Comparison of ENCODE assay signal across 1 cellular context in the genomic region with DNA sequence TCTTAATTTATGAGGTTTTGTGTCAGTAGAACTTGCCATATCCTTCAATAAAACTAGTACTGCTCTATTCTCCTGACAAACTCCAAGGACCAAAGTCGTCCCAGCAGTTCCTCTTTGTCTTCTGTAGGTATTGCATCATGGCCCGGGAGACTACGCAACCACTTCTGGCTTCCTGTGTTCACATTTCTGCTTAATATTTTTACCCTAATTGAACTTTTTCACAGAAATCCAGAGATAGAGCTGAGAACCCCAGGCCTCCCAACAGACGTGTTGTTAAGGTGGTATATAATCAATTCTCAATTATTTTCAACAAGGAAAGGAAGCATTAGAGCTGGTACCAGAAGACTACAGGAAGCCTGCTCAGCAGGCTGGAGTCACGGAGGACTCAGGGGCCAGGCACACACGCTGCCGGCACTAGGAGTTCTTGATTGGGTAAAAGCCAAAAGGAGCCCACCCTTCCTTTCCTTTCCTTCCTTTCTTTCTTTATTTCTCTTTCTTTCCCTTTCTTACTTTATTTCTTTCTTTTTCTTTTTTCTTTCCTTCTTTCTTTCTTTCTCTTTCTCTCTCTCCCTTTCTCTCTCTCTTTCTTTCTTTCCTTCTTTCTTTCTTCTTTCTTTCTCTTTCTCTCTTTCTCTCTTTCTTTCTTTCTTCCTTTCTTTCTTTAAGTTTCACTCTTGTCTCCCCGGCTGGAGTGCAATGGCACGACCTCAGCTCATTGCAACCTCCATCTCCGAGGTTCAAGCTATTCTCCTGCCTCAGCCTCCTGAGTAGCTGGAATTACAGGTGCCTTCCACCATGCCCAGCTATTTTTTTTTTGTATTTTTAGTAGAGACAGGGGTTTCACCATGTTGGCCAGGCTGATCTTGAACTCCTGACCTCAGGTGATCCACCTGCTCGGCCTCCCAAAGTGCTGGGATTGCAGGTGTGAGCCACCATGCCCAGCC.
TF ChIP-seq lines count a peak whose summit lies in the region.

No MANE protein-coding gene starts in this region.

TF ChIP-seq in K562, 482 proteins besides CTCF, POLR2A, EP300 and RAD21 (continued from another document and continues in another):
- TF ChIP-seq DEAF1 (CRISPR knock-in tag; IDR thresholded peaks at IDR 0.05): no peak
- no peak for TF ChIP-seq HOXB6 (CRISPR knock-in tag; IDR thresholded peaks at IDR 0.05; ENCODE audit: borderline replicate concordance)
- no peak for TF ChIP-seq NCOA4 (IDR thresholded peaks at IDR 0.05; ENCODE audit: partially characterized antibody)
- no peak for TF ChIP-seq FOXK1 (CRISPR knock-in tag; IDR thresholded peaks at IDR 0.05; ENCODE audit: borderline replicate concordance)
- TF ChIP-seq ZBTB8A (IDR thresholded peaks at IDR 0.05; ENCODE audit: partially characterized antibody): no peak
- TF ChIP-seq BCOR (IDR thresholded peaks at IDR 0.05): no peak
- TF ChIP-seq NCOA2 (IDR thresholded peaks at IDR 0.05; ENCODE audit: partially characterized antibody in 2 of 2): no peak
- TF ChIP-seq SMAD4 (CRISPR knock-in tag; conservative IDR thresholded peaks at IDR 0.05): 0 out of 2 replicates have a peak, but pooled peaks have one; percentile 18
- TF ChIP-seq NR1H2 (CRISPR knock-in tag; IDR thresholded peaks at IDR 0.05): no peak
- TF ChIP-seq, protein P1, sequence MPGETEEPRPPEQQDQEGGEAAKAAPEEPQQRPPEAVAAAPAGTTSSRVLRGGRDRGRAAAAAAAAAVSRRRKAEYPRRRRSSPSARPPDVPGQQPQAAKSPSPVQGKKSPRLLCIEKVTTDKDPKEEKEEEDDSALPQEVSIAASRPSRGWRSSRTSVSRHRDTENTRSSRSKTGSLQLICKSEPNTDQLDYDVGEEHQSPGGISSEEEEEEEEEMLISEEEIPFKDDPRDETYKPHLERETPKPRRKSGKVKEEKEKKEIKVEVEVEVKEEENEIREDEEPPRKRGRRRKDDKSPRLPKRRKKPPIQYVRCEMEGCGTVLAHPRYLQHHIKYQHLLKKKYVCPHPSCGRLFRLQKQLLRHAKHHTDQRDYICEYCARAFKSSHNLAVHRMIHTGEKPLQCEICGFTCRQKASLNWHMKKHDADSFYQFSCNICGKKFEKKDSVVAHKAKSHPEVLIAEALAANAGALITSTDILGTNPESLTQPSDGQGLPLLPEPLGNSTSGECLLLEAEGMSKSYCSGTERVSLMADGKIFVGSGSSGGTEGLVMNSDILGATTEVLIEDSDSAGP (CRISPR knock-in tag; IDR thresholded peaks at IDR 0.05): no peak
- no peak for TF ChIP-seq KDM5B (IDR thresholded peaks at IDR 0.05; ENCODE audit: insufficient replicate concordance, low read depth, low read length)
- peak; percentile 42; the same call in 1 of the 2 replicates for TF ChIP-seq L3MBTL2 (IDR thresholded peaks at IDR 0.05)
- no peak for TF ChIP-seq RBBP5 (IDR thresholded peaks at IDR 0.05; ENCODE audit: borderline replicate concordance, insufficient read depth, low read length, poor library complexity, severe bottlenecking)
- TF ChIP-seq MCM5 (IDR thresholded peaks at IDR 0.05; ENCODE audit: low read depth): no peak
- no peak for TF ChIP-seq CREBBP (IDR thresholded peaks at IDR 0.05; ENCODE audit: low read depth, low read length)
- no peak for TF ChIP-seq BRD9 (IDR thresholded peaks at IDR 0.05; ENCODE audit: low read depth, partially characterized antibody)
- no peak for TF ChIP-seq MBD2 (IDR thresholded peaks at IDR 0.05; ENCODE audit: borderline replicate concordance, low read depth)
- no peak for TF ChIP-seq HNRNPH1 (optimal IDR thresholded peaks at IDR 0.05; ENCODE audit: low read depth, low read length)
- TF ChIP-seq MTA1 (IDR thresholded peaks at IDR 0.05; ENCODE audit: borderline replicate concordance): no peak
- TF ChIP-seq ZNF57 (CRISPR knock-in tag; IDR thresholded peaks at IDR 0.05): no peak
- no peak for TF ChIP-seq RBM17 (IDR thresholded peaks at IDR 0.05; ENCODE audit: borderline replicate concordance, low read depth, low read length)
- no peak for TF ChIP-seq ADNP (tag; IDR thresholded peaks at IDR 0.05)
- TF ChIP-seq FOXA3 (CRISPR knock-in tag; conservative IDR thresholded peaks at IDR 0.05 in 1 of 2, IDR thresholded peaks at IDR 0.05 in 1 of 2): no peak
- TF ChIP-seq, protein P2, sequence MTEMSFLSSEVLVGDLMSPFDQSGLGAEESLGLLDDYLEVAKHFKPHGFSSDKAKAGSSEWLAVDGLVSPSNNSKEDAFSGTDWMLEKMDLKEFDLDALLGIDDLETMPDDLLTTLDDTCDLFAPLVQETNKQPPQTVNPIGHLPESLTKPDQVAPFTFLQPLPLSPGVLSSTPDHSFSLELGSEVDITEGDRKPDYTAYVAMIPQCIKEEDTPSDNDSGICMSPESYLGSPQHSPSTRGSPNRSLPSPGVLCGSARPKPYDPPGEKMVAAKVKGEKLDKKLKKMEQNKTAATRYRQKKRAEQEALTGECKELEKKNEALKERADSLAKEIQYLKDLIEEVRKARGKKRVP (CRISPR knock-in tag; IDR thresholded peaks at IDR 0.05): peak; percentile 89
- no peak for TF ChIP-seq NFE2L1 (tag; IDR thresholded peaks at IDR 0.05; ENCODE audit: borderline replicate concordance, low read depth)
- no peak for TF ChIP-seq NUFIP1 (IDR thresholded peaks at IDR 0.05; ENCODE audit: partially characterized antibody)
- TF ChIP-seq, protein P3, sequence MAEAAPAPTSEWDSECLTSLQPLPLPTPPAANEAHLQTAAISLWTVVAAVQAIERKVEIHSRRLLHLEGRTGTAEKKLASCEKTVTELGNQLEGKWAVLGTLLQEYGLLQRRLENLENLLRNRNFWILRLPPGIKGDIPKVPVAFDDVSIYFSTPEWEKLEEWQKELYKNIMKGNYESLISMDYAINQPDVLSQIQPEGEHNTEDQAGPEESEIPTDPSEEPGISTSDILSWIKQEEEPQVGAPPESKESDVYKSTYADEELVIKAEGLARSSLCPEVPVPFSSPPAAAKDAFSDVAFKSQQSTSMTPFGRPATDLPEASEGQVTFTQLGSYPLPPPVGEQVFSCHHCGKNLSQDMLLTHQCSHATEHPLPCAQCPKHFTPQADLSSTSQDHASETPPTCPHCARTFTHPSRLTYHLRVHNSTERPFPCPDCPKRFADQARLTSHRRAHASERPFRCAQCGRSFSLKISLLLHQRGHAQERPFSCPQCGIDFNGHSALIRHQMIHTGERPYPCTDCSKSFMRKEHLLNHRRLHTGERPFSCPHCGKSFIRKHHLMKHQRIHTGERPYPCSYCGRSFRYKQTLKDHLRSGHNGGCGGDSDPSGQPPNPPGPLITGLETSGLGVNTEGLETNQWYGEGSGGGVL (CRISPR knock-in tag; IDR thresholded peaks at IDR 0.05): no peak
- TF ChIP-seq XRCC3 (IDR thresholded peaks at IDR 0.05): no peak
- no peak for TF ChIP-seq ZNF146 (CRISPR knock-in tag; IDR thresholded peaks at IDR 0.05; ENCODE audit: unreplicated experiment)
- TF ChIP-seq ZNF766 (CRISPR knock-in tag; conservative IDR thresholded peaks at IDR 0.05): peak; percentile 71
- no peak for TF ChIP-seq ZNF274 (IDR thresholded peaks at IDR 0.05; ENCODE audit: borderline replicate concordance, low read depth, low read length)
- no peak for TF ChIP-seq SNRNP70 (optimal IDR thresholded peaks at IDR 0.05; ENCODE audit: low read depth, low read length)
- TF ChIP-seq MCM7 (IDR thresholded peaks at IDR 0.05): no peak
- TF ChIP-seq ESRRA (IDR thresholded peaks at IDR 0.05; ENCODE audit: borderline replicate concordance, low read depth): no peak
- TF ChIP-seq TARDBP (IDR thresholded peaks at IDR 0.05): no peak
- no peak for TF ChIP-seq PHF20 (IDR thresholded peaks at IDR 0.05; ENCODE audit: partially characterized antibody)
- TF ChIP-seq RB1 (IDR thresholded peaks at IDR 0.05; ENCODE audit: low read depth): no peak
- TF ChIP-seq, protein P4, sequence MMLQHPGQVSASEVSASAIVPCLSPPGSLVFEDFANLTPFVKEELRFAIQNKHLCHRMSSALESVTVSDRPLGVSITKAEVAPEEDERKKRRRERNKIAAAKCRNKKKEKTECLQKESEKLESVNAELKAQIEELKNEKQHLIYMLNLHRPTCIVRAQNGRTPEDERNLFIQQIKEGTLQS (IDR thresholded peaks at IDR 0.05): peak; percentile 95
- TF ChIP-seq, protein P4 (CRISPR knock-in tag; conservative IDR thresholded peaks at IDR 0.05): peak; percentile 74
- TF ChIP-seq ZNF197 (CRISPR knock-in tag; IDR thresholded peaks at IDR 0.05; ENCODE audit: low read depth): peak; percentile 70; the same call in 1 of the 2 replicates
- no peak for TF ChIP-seq DNMT1 (IDR thresholded peaks at IDR 0.05)
- no peak for TF ChIP-seq RUNX1 (IDR thresholded peaks at IDR 0.05; ENCODE audit: low read depth)
- TF ChIP-seq ZNF780A (CRISPR knock-in tag; IDR thresholded peaks at IDR 0.05): no peak
- TF ChIP-seq TCF7L2 (IDR thresholded peaks at IDR 0.05; ENCODE audit: low read depth, low read length): no peak
- TF ChIP-seq CCAR2 (IDR thresholded peaks at IDR 0.05; ENCODE audit: low read depth, low read length): no peak
- TF ChIP-seq MYBL2 (IDR thresholded peaks at IDR 0.05; ENCODE audit: low read depth): no peak
- no peak for TF ChIP-seq MYBL2 (CRISPR knock-in tag; IDR thresholded peaks at IDR 0.05; ENCODE audit: borderline replicate concordance)
- TF ChIP-seq GABPA (tag; conservative IDR thresholded peaks at IDR 0.05; ENCODE audit: low read depth): peak; percentile 64
- peak; percentile 18; the same call in 1 of the 2 replicates for TF ChIP-seq EP400 (IDR thresholded peaks at IDR 0.05)
- TF ChIP-seq KLF6 (CRISPR knock-in tag; IDR thresholded peaks at IDR 0.05; ENCODE audit: borderline replicate concordance): no peak
- TF ChIP-seq, protein P5, sequence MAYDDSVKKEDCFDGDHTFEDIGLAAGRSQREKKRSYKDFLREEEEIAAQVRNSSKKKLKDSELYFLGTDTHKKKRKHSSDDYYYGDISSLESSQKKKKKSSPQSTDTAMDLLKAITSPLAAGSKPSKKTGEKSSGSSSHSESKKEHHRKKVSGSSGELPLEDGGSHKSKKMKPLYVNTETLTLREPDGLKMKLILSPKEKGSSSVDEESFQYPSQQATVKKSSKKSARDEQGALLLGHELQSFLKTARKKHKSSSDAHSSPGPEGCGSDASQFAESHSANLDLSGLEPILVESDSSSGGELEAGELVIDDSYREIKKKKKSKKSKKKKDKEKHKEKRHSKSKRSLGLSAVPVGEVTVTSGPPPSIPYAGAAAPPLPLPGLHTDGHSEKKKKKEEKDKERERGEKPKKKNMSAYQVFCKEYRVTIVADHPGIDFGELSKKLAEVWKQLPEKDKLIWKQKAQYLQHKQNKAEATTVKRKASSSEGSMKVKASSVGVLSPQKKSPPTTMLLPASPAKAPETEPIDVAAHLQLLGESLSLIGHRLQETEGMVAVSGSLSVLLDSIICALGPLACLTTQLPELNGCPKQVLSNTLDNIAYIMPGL (CRISPR knock-in tag; IDR thresholded peaks at IDR 0.05): no peak
- TF ChIP-seq TGIF2 (CRISPR knock-in tag; IDR thresholded peaks at IDR 0.05): no peak
- no peak for TF ChIP-seq MTA3 (IDR thresholded peaks at IDR 0.05; ENCODE audit: borderline replicate concordance)
- TF ChIP-seq RHOXF2B (CRISPR knock-in tag; conservative IDR thresholded peaks at IDR 0.05): no peak
- TF ChIP-seq MEF2D (tag; conservative IDR thresholded peaks at IDR 0.05; ENCODE audit: low read depth): no peak
- TF ChIP-seq, protein P6, sequence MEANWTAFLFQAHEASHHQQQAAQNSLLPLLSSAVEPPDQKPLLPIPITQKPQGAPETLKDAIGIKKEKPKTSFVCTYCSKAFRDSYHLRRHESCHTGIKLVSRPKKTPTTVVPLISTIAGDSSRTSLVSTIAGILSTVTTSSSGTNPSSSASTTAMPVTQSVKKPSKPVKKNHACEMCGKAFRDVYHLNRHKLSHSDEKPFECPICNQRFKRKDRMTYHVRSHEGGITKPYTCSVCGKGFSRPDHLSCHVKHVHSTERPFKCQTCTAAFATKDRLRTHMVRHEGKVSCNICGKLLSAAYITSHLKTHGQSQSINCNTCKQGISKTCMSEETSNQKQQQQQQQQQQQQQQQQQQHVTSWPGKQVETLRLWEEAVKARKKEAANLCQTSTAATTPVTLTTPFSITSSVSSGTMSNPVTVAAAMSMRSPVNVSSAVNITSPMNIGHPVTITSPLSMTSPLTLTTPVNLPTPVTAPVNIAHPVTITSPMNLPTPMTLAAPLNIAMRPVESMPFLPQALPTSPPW (CRISPR knock-in tag; IDR thresholded peaks at IDR 0.05): peak; percentile 26; the same call in 1 of the 2 replicates
- no peak for TF ChIP-seq ZNF124 (CRISPR knock-in tag; IDR thresholded peaks at IDR 0.05)
- TF ChIP-seq, protein P7, sequence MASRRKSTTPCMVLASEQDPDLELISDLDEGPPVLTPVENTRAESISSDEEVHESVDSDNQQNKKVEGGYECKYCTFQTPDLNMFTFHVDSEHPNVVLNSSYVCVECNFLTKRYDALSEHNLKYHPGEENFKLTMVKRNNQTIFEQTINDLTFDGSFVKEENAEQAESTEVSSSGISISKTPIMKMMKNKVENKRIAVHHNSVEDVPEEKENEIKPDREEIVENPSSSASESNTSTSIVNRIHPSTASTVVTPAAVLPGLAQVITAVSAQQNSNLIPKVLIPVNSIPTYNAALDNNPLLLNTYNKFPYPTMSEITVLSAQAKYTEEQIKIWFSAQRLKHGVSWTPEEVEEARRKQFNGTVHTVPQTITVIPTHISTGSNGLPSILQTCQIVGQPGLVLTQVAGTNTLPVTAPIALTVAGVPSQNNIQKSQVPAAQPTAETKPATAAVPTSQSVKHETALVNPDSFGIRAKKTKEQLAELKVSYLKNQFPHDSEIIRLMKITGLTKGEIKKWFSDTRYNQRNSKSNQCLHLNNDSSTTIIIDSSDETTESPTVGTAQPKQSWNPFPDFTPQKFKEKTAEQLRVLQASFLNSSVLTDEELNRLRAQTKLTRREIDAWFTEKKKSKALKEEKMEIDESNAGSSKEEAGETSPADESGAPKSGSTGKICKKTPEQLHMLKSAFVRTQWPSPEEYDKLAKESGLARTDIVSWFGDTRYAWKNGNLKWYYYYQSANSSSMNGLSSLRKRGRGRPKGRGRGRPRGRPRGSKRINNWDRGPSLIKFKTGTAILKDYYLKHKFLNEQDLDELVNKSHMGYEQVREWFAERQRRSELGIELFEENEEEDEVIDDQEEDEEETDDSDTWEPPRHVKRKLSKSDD (conservative IDR thresholded peaks at IDR 0.05; ENCODE audit: low read length): no peak
- TF ChIP-seq STAT5A (IDR thresholded peaks at IDR 0.05; ENCODE audit: borderline replicate concordance, low read length): no peak
